26 cellular contexts compared by ENCODE assay signal in the genomic region with DNA sequence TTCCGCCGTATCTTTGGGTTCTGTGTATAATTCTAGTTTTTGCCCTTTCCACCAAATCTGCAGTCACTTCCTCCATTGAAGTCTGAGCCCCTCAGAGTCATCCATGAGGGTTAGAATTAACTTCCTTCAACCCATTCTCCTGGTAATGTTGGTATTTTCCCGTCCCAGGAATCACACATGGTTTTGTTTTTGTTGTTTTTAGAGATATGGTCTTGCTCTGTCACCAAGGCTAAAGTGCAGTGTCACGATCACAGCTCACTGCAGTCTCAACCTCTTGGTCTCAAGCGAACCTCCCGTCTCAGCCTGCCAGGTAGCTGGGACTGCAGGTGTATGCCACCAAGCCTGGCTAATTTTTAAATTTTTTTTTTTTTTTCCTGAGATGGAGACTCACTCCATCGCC.
"Had no signal": no experiment of that assay in that cellular context is flagged by ENCODE, and none has a peak within 500 bp of the region (broad histone marks: within the 10 kb centered on the region; RNA-seq: fewer than 3 reads in every experiment).

No MANE protein-coding gene starts in this region.

- H3K36me3 ChIP-seq: breast epithelium, gastrocnemius medialis, sigmoid colon had no signal

- H3K27ac ChIP-seq: breast epithelium, coronary artery, esophagus muscularis mucosa, gastrocnemius medialis, left ventricle myocardium inferior, neural progenitor cell, sigmoid colon, thoracic aorta, vagina had no signal

- DNase-seq: activated CD4-positive, alpha-beta T cell treated with anti-CD3 and anti-CD28 coated beads for 4 hours; activated CD4-positive, alpha-beta T cell treated with anti-CD3 and anti-CD28 coated beads, Interleukin-2, amount 50 U/mL, for 48 hours; activated CD4-positive, CD25-positive, alpha-beta regulatory T cell; activated gamma-delta T cell treated with Interleukin-2 at 50 U/mL for 16 hours; activated naive CD8-positive, alpha-beta T cell treated with anti-CD3 and anti-CD28 coated beads, Interleukin-2, amount 10 ng/mL, durations not matched to agents 7 days and 5 days; activated T-cell treated with anti-CD3 and anti-CD28 coated beads, Interleukin-2, amount 50 U/mL, for 72 hours; amniotic stem cell; cerebellar nuclear complex; gastrocnemius medialis; hippocampal formation; left ventricle myocardium inferior; naive thymus-derived CD8-positive, alpha-beta T cell; posterior cingulate gyrus; sigmoid colon; stimulated activated CD4-positive, alpha-beta T cell treated with anti-CD3 and anti-CD28 coated beads, Interleukin-2, amount 100 ng/mL, for 48 hours; stimulated activated CD8-positive, alpha-beta memory T cell treated with anti-CD3 and anti-CD28 coated beads, Interleukin-4, amount 100 ng/mL, for 48 hours; stimulated activated naive CD4-positive, alpha-beta T cell treated with Interleukin-2 at 50 U/mL for 16 hours had no signal

- H3K4me3 Mint-ChIP-seq: activated naive CD8-positive, alpha-beta T cell treated with anti-CD3 and anti-CD28 coated beads, Interleukin-2, amount 10 ng/mL, durations not matched to agents 7 days and 5 days; activated T-cell treated with anti-CD3 and anti-CD28 coated beads, Interleukin-2, amount 50 U/mL, for 72 hours; mesothelial cell of epicardium; naive thymus-derived CD8-positive, alpha-beta T cell; neural progenitor cell; T-helper 1 cell treated with Interleukin-12 subunit alpha and Interleukin-12 subunit beta and Interleukin-4 antibody, amounts not matched to agents 30 μg/mL and 1 μg/mL, for 36 hours; type B pancreatic cell had no signal

- H3K9me3 ChIP-seq: gastrocnemius medialis had no signal

- H3K4me1 Mint-ChIP-seq: mesothelial cell of epicardium, neural progenitor cell had no signal

- H3K27ac Mint-ChIP-seq: activated naive CD8-positive, alpha-beta T cell treated with anti-CD3 and anti-CD28 coated beads, Interleukin-2, amount 10 ng/mL, durations not matched to agents 7 days and 5 days; activated T-cell treated with anti-CD3 and anti-CD28 coated beads, Interleukin-2, amount 50 U/mL, for 72 hours; mesothelial cell of epicardium; neural progenitor cell; T-helper 1 cell treated with Interleukin-12 subunit alpha and Interleukin-12 subunit beta and Interleukin-4 antibody, amounts not matched to agents 30 μg/mL and 1 μg/mL, for 36 hours; type B pancreatic cell had no signal

- H3K27me3 Mint-ChIP-seq: activated naive CD8-positive, alpha-beta T cell treated with anti-CD3 and anti-CD28 coated beads, Interleukin-2, amount 10 ng/mL, durations not matched to agents 7 days and 5 days; naive thymus-derived CD8-positive, alpha-beta T cell; type B pancreatic cell had no signal
